In the genomic region with DNA sequence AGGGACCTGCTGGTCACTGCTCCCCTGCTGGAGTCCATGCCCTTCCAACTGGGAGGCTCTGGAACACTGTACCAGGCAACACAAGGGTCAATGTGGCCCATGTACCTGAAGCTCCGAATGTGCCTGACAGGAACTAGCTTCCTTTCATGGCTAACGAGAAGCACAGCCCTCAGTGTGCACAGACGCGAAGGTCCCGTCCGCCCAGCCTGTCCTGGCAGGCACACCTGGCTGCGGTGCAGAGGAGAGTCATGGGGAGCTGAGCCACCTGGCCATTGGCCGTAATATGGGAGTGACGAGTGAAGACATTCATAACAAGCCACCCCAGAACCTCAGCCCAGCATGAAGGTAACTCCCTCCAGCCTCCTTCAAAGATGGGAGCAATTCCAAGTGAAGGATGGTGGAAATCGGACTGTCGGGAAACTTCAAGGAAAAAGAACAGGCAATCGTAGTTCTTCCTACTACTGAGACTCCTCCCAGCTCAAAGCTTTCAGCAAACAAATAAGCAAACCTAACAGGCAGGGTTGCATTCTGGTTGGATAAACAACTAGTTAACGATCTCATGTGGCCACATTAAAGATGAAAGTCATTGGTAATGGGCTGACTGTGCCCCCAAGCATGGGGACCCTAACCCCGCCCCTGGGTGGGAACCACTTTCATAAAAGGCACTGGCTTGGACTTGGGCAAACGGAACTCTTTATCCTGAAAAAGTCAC, we compare ENCODE assay signal across 18 cellular contexts. TPM values are rescaled to one million over a fixed set of nuclear protein-coding genes. Genes with fewer than 3 reads are reported as not detected.
A peak's percentile ranks its signal among the peaks of the same experiment; 100 is the strongest.
DNase-seq lines count a peak whose midpoint lies in the region; ATAC-seq, FAIRE-seq and TF ChIP-seq lines count a peak whose summit lies in the region.
"Had no signal": no experiment of that assay in that cellular context is flagged by ENCODE, and none has a peak within 500 bp of the region (broad histone marks: within the 10 kb centered on the region; RNA-seq: fewer than 3 reads in every experiment).

No MANE protein-coding gene starts in this region.

- DNase-seq in cardiac septum (ENCODE audit: low spot score) = peak; percentile 10
- no peak for DNase-seq in heart left ventricle
- peak in 1 of 2 donors; percentile 75 for DNase-seq in breast epithelium (ENCODE audit: low spot score in 2 of 2)
- DNase-seq in suprapubic skin (ENCODE audit: low spot score in 2 of 2) = no peak
- DNase-seq in colonic mucosa = no peak
- no peak for DNase-seq in D721Med (ENCODE audit: insufficient read length, low spot score)
- DNase-seq: activated CD4-positive, alpha-beta T cell treated with anti-CD3 and anti-CD28 coated beads for 36 hours; activated CD8-positive, alpha-beta memory T cell treated with anti-CD3 and anti-CD28 coated beads, Interleukin-2, amount 50 U/mL, for 48 hours; activated naive CD8-positive, alpha-beta T cell treated with anti-CD3 and anti-CD28 coated beads, Interleukin-2, amount 10 ng/mL, durations not matched to agents 7 days and 5 days; hippocampal formation; naive thymus-derived CD4-positive, alpha-beta T cell; NCI-H187 treated with DMSO at 0.1 percent for 48 hours; NCI-H524 treated with DMSO at 0.1 percent for 48 hours; sigmoid colon; stimulated activated naive CD4-positive, alpha-beta T cell treated with Interleukin-2 at 50 U/mL for 16 hours had no signal

- H3K4me3 ChIP-seq in heart left ventricle (no peak overlapping the region), breast epithelium (peak overlapping the region in 1 of 3 donors; percentile 23), iPS-20b (ENCODE audit: low read length) (peak overlapping the region; percentile 39; the same call in 1 of the 2 replicates), suprapubic skin (no peak overlapping the region), colonic mucosa (no peak overlapping the region)
- H3K4me3 ChIP-seq: sigmoid colon had no signal

- H3K36me3 ChIP-seq in heart left ventricle (peaks cover 0 to 57% (median 25%) of the 10 kb centered on the region in 9 donors), breast epithelium (no peaks in the 10 kb centered on the region), iPS-20b (ENCODE audit: insufficient read depth, low read depth, low read length) (peaks cover 25% of the 10 kb centered on the region), suprapubic skin (peaks cover 18% of the 10 kb centered on the region), colonic mucosa (peaks cover 16% of the 10 kb centered on the region)

- TF ChIP-seq CTCF in heart left ventricle (IDR thresholded peaks at IDR 0.05) (no peak), breast epithelium (IDR thresholded peaks at IDR 0.05) (no peak), suprapubic skin (IDR thresholded peaks at IDR 0.05) (no peak), colonic mucosa (IDR thresholded peaks at IDR 0.05) (no peak), D721Med (IDR thresholded peaks at IDR 0.05; ENCODE audit: insufficient read depth, missing control alignments) (no peak)

- intact Hi-C loops in cardiac septum (cut with DNase I) = no loop called here
- intact Hi-C loops in heart left ventricle (cut with DNase I) = no loop called here
- intact Hi-C loops in breast epithelium (cut with DNase I; ENCODE audit: low total_unique reads) = no loop called here
- intact Hi-C loops in colonic mucosa (cut with DNase I) = no loop called here

- WGBS in heart left ventricle, 4 donors = 65 to 79% (median 71%) methylated on average over 12 to 15 of the region's 15 CpGs
- 47% methylated on average over 6 of the region's 15 CpGs for WGBS in suprapubic skin

- no peaks in the 10 kb centered on the region for H3K27me3 ChIP-seq in heart left ventricle
- H3K27me3 ChIP-seq in breast epithelium = no peaks in the 10 kb centered on the region
- H3K27me3 ChIP-seq in iPS-20b (ENCODE audit: insufficient read depth, low read length) = no peaks in the 10 kb centered on the region
- H3K27me3 ChIP-seq in suprapubic skin = no peaks in the 10 kb centered on the region
- H3K27me3 ChIP-seq in colonic mucosa = no peaks in the 10 kb centered on the region
- H3K27me3 ChIP-seq: sigmoid colon had no signal

- ATAC-seq in heart left ventricle = no peak
- ATAC-seq in GM19395 (IDR thresholded peaks at IDR 0.05; ENCODE audit: unreplicated experiment) = no peak
- ATAC-seq: activated CD4-positive, alpha-beta T cell treated with anti-CD3 and anti-CD28 coated beads for 36 hours; naive thymus-derived CD4-positive, alpha-beta T cell had no signal

- H3K9ac ChIP-seq in iPS-20b (ENCODE audit: low read depth, low read length) (peak overlapping the region; percentile 37; the same call in 1 of the 2 replicates), colonic mucosa (ENCODE audit: low read depth in 2 of 2, low read length in 2 of 2) (no peak overlapping the region)

- no peaks in the 10 kb centered on the region for H3K9me3 ChIP-seq in heart left ventricle
- no peaks in the 10 kb centered on the region for H3K9me3 ChIP-seq in breast epithelium
- no peaks in the 10 kb centered on the region for H3K9me3 ChIP-seq in iPS-20b (ENCODE audit: insufficient read depth, low read depth, low read length)
- H3K9me3 ChIP-seq in suprapubic skin = no peaks in the 10 kb centered on the region
- no peaks in the 10 kb centered on the region for H3K9me3 ChIP-seq in colonic mucosa
- H3K9me3 ChIP-seq: sigmoid colon had no signal

- TF ChIP-seq POLR2A in heart left ventricle (IDR thresholded peaks at IDR 0.05) (no peak), breast epithelium (IDR thresholded peaks at IDR 0.05) (no peak), suprapubic skin (IDR thresholded peaks at IDR 0.05) (no peak)

- no peak overlapping the region for H3K27ac ChIP-seq in heart left ventricle
- peak overlapping the region; percentile 41 to 72 for H3K27ac ChIP-seq in breast epithelium
- no peak overlapping the region for H3K27ac ChIP-seq in iPS-20b (ENCODE audit: low read length)
- H3K27ac ChIP-seq in suprapubic skin = peak overlapping the region; percentile 50
- H3K27ac ChIP-seq in colonic mucosa = no peak overlapping the region
- H3K27ac ChIP-seq: sigmoid colon had no signal

- TF ChIP-seq EP300 in suprapubic skin (IDR thresholded peaks at IDR 0.05) = no peak

- FAIRE-seq in D721Med (lab: Jason Lieb, UNC) = no peak
- FAIRE-seq: colon had no signal

- peaks cover 0 to 62% (median 32%) of the 10 kb centered on the region in 12 donors for H3K4me1 ChIP-seq in heart left ventricle
- H3K4me1 ChIP-seq in breast epithelium = peaks cover 0 to 4% of the 10 kb centered on the region in 2 donors
- H3K4me1 ChIP-seq in iPS-20b (ENCODE audit: insufficient read depth, low read length) = peaks cover 23% of the 10 kb centered on the region
- H3K4me1 ChIP-seq in suprapubic skin = peaks cover 87% of the 10 kb centered on the region
- H3K4me1 ChIP-seq in colonic mucosa = no peaks in the 10 kb centered on the region

RNA-seq across cellular contexts. Expression of a gene that starts 13.2 kb away (rescaled TPM):
- total RNA-seq in cardiac septum (32.0 TPM), heart left ventricle (10 to 100 TPM; 23.2 to 46.6 (median 32.0) TPM), breast epithelium (10 to 100 TPM; 28.1 to 34.1 (median 33.1) TPM), suprapubic skin (10 to 100 TPM; 25.6 to 38.0 (median 33.8) TPM), colonic mucosa (10 to 100 TPM; 28.6 to 44.8 TPM)
- 10 to 100 TPM; 59.2 to 59.7 TPM for polyA plus RNA-seq in heart left ventricle

RNA-seq across cellular contexts. Expression of a gene that starts 52.5 kb away (rescaled TPM):
- total RNA-seq in cardiac septum (14.4 TPM), heart left ventricle (10 to 100 TPM; 12.8 to 38.4 (median 19.8) TPM), breast epithelium (10 to 100 TPM in 1 of 3 donors, 1 to 10 TPM in 2; 8.2 to 11.8 (median 8.6) TPM), suprapubic skin (10 to 100 TPM; 11.2 to 21.1 (median 14.6) TPM), colonic mucosa (1 to 10 TPM; 1.8 to 5.2 TPM)
- 1 to 10 TPM; 8.0 to 8.4 TPM for polyA plus RNA-seq in heart left ventricle

Comparison
In these comparisons a context has a peak if more than half of its experiments do, and no peak if none do; other contexts are left out.
1. H3K27ac ChIP-seq: peak in breast epithelium (2 of 2) and suprapubic skin (single experiment); none in heart left ventricle (0 of 12), iPS-20b (single experiment) and colonic mucosa (single experiment).